Comparison of ENCODE assay signal across 16 cellular contexts in genomic region chr10:100874702-100875483, GRCh38. TPM values are rescaled to one million over a fixed set of nuclear protein-coding genes. Genes with fewer than 3 reads are reported as not detected.
DNase-seq lines count a peak whose midpoint lies in the region; ATAC-seq, FAIRE-seq and TF ChIP-seq lines count a peak whose summit lies in the region.
"Had no signal": no experiment of that assay in that cellular context is flagged by ENCODE, and none has a peak within 500 bp of the region (broad histone marks: within the 10 kb centered on the region; RNA-seq: fewer than 3 reads in every experiment).

No MANE protein-coding gene starts in this region.

- H3K27ac Mint-ChIP-seq in natural killer cell treated with Interleukin-12 subunit alpha and Interleukin-12 subunit beta and Interleukin-15 and Interleukin-18, amount 100 ng/mL, for 72 hours, result no peak overlapping the region
- no peak overlapping the region for H3K27ac Mint-ChIP-seq in natural killer cell
- peak overlapping the region; percentile 35 for H3K27ac Mint-ChIP-seq in neural crest cell (ENCODE audit: unreplicated experiment)
- H3K27ac Mint-ChIP-seq in H9, result no peak overlapping the region
- H3K27ac Mint-ChIP-seq: HFFc6 had no signal

- FAIRE-seq in K562 (lab: Jason Lieb, UNC), result no peak

- no peaks in the 10 kb centered on the region for H3K9me3 ChIP-seq in K562 (replicated peaks; ENCODE audit: control insufficient read depth, insufficient read depth, low read depth, low read length)
- H3K9me3 ChIP-seq in aorta (ENCODE audit: control insufficient read depth, low read length), result no peaks in the 10 kb centered on the region
- H3K9me3 ChIP-seq in H9 (ENCODE audit: control insufficient read depth, low read depth, low read length), result no peaks in the 10 kb centered on the region
- H3K9me3 ChIP-seq: BE2C had no signal

- 1% methylated on average over 10 of the region's 20 CpGs for WGBS in K562 (ENCODE audit: insufficient coverage, low coverage, missing lambda C conversion rate)
- WGBS in aorta, 2 donors, result 70 to 74% methylated on average over 20 of the region's 20 CpGs
- no CpG with 5 or more reads among the region's 20 CpGs for WGBS in H9 (ENCODE audit: extremely low coverage, insufficient read length, low lambda C conversion rate)

- H3K27ac ChIP-seq in K562 (ENCODE audit: extremely low read depth, low read depth, low read length) (no peak overlapping the region), aorta (ENCODE audit: low read depth in 1 of 2, low read length in 2 of 2) (no peak overlapping the region), H9 (ENCODE audit: insufficient read length, low read depth, low read length) (no peak overlapping the region)

- intact Hi-C loops in natural killer cell (cut with micrococcal nuclease), result no loop called here
- intact Hi-C loops in K562 (cut with micrococcal nuclease), result loop anchor here (5.0 to 10.0 kb wide), 3 partner anchors 110 to 530 kb away; partner anchors contain the start of genes SCD and SEC31B
- intact Hi-C loops in aorta (cut with DNase I), result loop anchor here in 1 of 2 donors (10.0 kb wide), 1 partner anchor 310 kb away; no protein-coding TSS in a partner anchor

- TF ChIP-seq EP300 in K562 (IDR thresholded peaks at IDR 0.05; ENCODE audit: low read length), result no peak

- TF ChIP-seq POLR2A in K562 (conservative IDR thresholded peaks at IDR 0.05), result no peak

- no TSS peak for BruUV-seq in K562 (replicated peaks; lab: Mats Ljungman, UMichigan)

- H3K9me1 ChIP-seq in K562 (ENCODE audit: control insufficient read depth, insufficient read depth, low read length), result peaks cover 3% of the 10 kb centered on the region

- no peaks in the 10 kb centered on the region for H3K4me1 Mint-ChIP-seq in natural killer cell treated with Interleukin-12 subunit alpha and Interleukin-12 subunit beta and Interleukin-15 and Interleukin-18, amount 100 ng/mL, for 72 hours (ENCODE audit: low read depth in 2 of 2)
- H3K4me1 Mint-ChIP-seq in natural killer cell (no peaks in the 10 kb centered on the region), neural crest cell (peaks cover 20% of the 10 kb centered on the region), H9 (peaks cover 5 to 55% of the 10 kb centered on the region in 2 experiments)
- H3K4me1 Mint-ChIP-seq: CD4-positive, alpha-beta memory T cell had no signal

- H4K20me1 ChIP-seq in K562 (replicated peaks; ENCODE audit: control insufficient read depth, insufficient read depth, low read length), result peaks cover 10% of the 10 kb centered on the region
- H4K20me1 ChIP-seq in H9 (ENCODE audit: control insufficient read depth, insufficient read depth, insufficient read length), result no peaks in the 10 kb centered on the region

- no peak overlapping the region for H3K18ac ChIP-seq in H9 (ENCODE audit: insufficient read length, low read depth, low read length)

- CTCF ChIA-PET in K562 (lab: Yijun Ruan, JAX; ENCODE audit: low intra/inter-chr PET ratio), result no interaction called here

- ATAC-seq in natural killer cell treated with Interleukin-12 subunit alpha and Interleukin-12 subunit beta and Interleukin-15 and Interleukin-18, amount 100 ng/mL, for 72 hours, result no peak
- ATAC-seq in natural killer cell, result no peak
- ATAC-seq in K562, result no peak
- ATAC-seq in aorta (ENCODE audit: low FRiP score), result no peak

- H2AK5ac ChIP-seq in H9 (ENCODE audit: insufficient read length, low read length), result no peak overlapping the region

- H2BK120ac ChIP-seq in H9 (ENCODE audit: low read depth, low read length, poor library complexity, severe bottlenecking), result no peak overlapping the region

- H3K9ac ChIP-seq in K562 (ENCODE audit: insufficient read depth in 1 of 2, low read depth in 2 of 2, low read length in 2 of 2) (no peak overlapping the region), H9 (ENCODE audit: extremely low read depth, insufficient read length, low read length) (no peak overlapping the region)

- H3K27me3 Mint-ChIP-seq in natural killer cell treated with Interleukin-12 subunit alpha and Interleukin-12 subunit beta and Interleukin-15 and Interleukin-18, amount 100 ng/mL, for 72 hours, result peaks cover 9 to 18% of the 10 kb centered on the region in 2 donors
- H3K27me3 Mint-ChIP-seq in natural killer cell (ENCODE audit: low read depth in 2 of 2), result peaks cover 10 to 11% of the 10 kb centered on the region in 2 donors
- H3K27me3 Mint-ChIP-seq in neural crest cell (ENCODE audit: low read depth), result peaks cover 7% of the 10 kb centered on the region
- H3K27me3 Mint-ChIP-seq in H9 (ENCODE audit: low read depth), result peaks cover 83% of the 10 kb centered on the region

- H4K91ac ChIP-seq in H9 (ENCODE audit: insufficient read length, low read depth, low read length), result no peak overlapping the region

- peaks cover 5 to 31% of the 10 kb centered on the region in 2 experiments; a peak in 4 of 5 replicates for H3K27me3 ChIP-seq in K562 (ENCODE audit: control insufficient read depth in 2 of 2, insufficient read depth in 2 of 2, low read length in 2 of 2)
- no peaks in the 10 kb centered on the region for H3K27me3 ChIP-seq in aorta (ENCODE audit: control insufficient read depth in 1 of 2, insufficient read depth in 2 of 2, low read length in 1 of 2)
- H3K27me3 ChIP-seq in H9 (ENCODE audit: insufficient read depth, low read length), result no peaks in the 10 kb centered on the region; the same call in 1 of the 2 replicates
- H3K27me3 ChIP-seq: BE2C had no signal

- no peak overlapping the region for H3K4me3 Mint-ChIP-seq in natural killer cell treated with Interleukin-12 subunit alpha and Interleukin-12 subunit beta and Interleukin-15 and Interleukin-18, amount 100 ng/mL, for 72 hours
- H3K4me3 Mint-ChIP-seq in natural killer cell (no peak overlapping the region), neural crest cell (no peak overlapping the region), H9 (no peak overlapping the region)
- H3K4me3 Mint-ChIP-seq: CD4-positive, alpha-beta memory T cell; HFFc6 had no signal

- no peaks in the 10 kb centered on the region for H3K23me2 ChIP-seq in H9 (ENCODE audit: insufficient read length, low read depth, low read length, poor library complexity, severe bottlenecking)

- H2BK12ac ChIP-seq in H9 (ENCODE audit: insufficient read length, low read depth, low read length), result no peak overlapping the region

- no peaks in the 10 kb centered on the region for H3K9me3 Mint-ChIP-seq in natural killer cell treated with Interleukin-12 subunit alpha and Interleukin-12 subunit beta and Interleukin-15 and Interleukin-18, amount 100 ng/mL, for 72 hours
- no peaks in the 10 kb centered on the region for H3K9me3 Mint-ChIP-seq in natural killer cell
- H3K9me3 Mint-ChIP-seq in neural crest cell, result no peaks in the 10 kb centered on the region
- H3K9me3 Mint-ChIP-seq in H9, result no peaks in the 10 kb centered on the region; a peak in 1 of 5 replicates
- H3K9me3 Mint-ChIP-seq: CD4-positive, alpha-beta memory T cell; HFFc6 had no signal

- H3K36me3 ChIP-seq in K562 (ENCODE audit: control insufficient read depth, insufficient read depth, low read length), result no peaks in the 10 kb centered on the region
- no peaks in the 10 kb centered on the region for H3K36me3 ChIP-seq in aorta (ENCODE audit: control insufficient read depth in 1 of 2, insufficient read depth in 2 of 2, low read length in 1 of 2)
- H3K36me3 ChIP-seq: BE2C had no signal

- no peak overlapping the region for H2BK15ac ChIP-seq in H9 (ENCODE audit: low read depth, low read length)

- no peak overlapping the region for H3K23ac ChIP-seq in H9 (ENCODE audit: insufficient read length, low read depth, low read length)

- peak; percentile 16 for DNase-seq in natural killer cell treated with Interleukin-12 subunit alpha and Interleukin-12 subunit beta and Interleukin-15 and Interleukin-18, amount 100 ng/mL, for 72 hours (ENCODE audit: low spot score)
- DNase-seq in natural killer cell, result no peak
- no peak for DNase-seq in K562 (ENCODE audit: extremely low read depth in 1 of 4, low spot score in 3 of 4)
- no peak for DNase-seq in neural crest cell (ENCODE audit: low read depth, low spot score)
- DNase-seq in aorta, result peak; percentile 11 to 49
- no peak for DNase-seq in NCI-H1930 (lab: John Stamatoyannopoulos, UW)
- DNase-seq in SIG-M5 (lab: John Stamatoyannopoulos, UW), result no peak
- DNase-seq in H9, result no peak
- DNase-seq: BE2C; C1 segment of cervical spinal cord; CD4-positive, alpha-beta memory T cell; DMS153; DMS79; GF-D8; HCEC 1CT; HFFc6 had no signal

- no peak overlapping the region for H4K5ac ChIP-seq in H9 (ENCODE audit: insufficient read length, low read depth, low read length)

- H2AFZ ChIP-seq in K562 (ENCODE audit: low read depth, low read length), result no peak overlapping the region
- no peak overlapping the region for H2AFZ ChIP-seq in H9 (ENCODE audit: low read length)

- H2BK20ac ChIP-seq in H9 (ENCODE audit: low read depth, low read length, poor library complexity, severe bottlenecking), result no peak overlapping the region

- H3K4me3 ChIP-seq in K562 (no peak overlapping the region), aorta (ENCODE audit: low read length in 2 of 2) (no peak overlapping the region)

- peaks cover 0 to 2% of the 10 kb centered on the region in 2 experiments; a peak in 1 of 5 replicates for H3K4me1 ChIP-seq in K562 (replicated peaks in 1 of 2; ENCODE audit: control insufficient read depth in 2 of 2, insufficient read depth in 2 of 2, low read length in 2 of 2)
- H3K4me1 ChIP-seq in aorta (ENCODE audit: control insufficient read depth in 1 of 2, insufficient read depth in 2 of 2, low read length in 2 of 2), result no peaks in the 10 kb centered on the region
- no peaks in the 10 kb centered on the region for H3K4me1 ChIP-seq in H9 (ENCODE audit: insufficient read depth, low read length)

- POLR2A ChIA-PET in K562 (lab: Yijun Ruan, JAX), result no interaction called here

- H3K36me3 Mint-ChIP-seq in natural killer cell treated with Interleukin-12 subunit alpha and Interleukin-12 subunit beta and Interleukin-15 and Interleukin-18, amount 100 ng/mL, for 72 hours, result no peaks in the 10 kb centered on the region
- H3K36me3 Mint-ChIP-seq in natural killer cell (no peaks in the 10 kb centered on the region), neural crest cell (ENCODE audit: low read depth) (no peaks in the 10 kb centered on the region), H9 (ENCODE audit: insufficient read depth in 1 of 3, low read depth in 3 of 3) (no peaks in the 10 kb centered on the region)
- H3K36me3 Mint-ChIP-seq: CD4-positive, alpha-beta memory T cell had no signal

- H4K8ac ChIP-seq in H9 (replicated peaks; ENCODE audit: insufficient read length, low read depth, low read length), result no peak overlapping the region

- no peak for TF ChIP-seq RAD21 in K562 (CRISPR knock-in tag; conservative IDR thresholded peaks at IDR 0.05 in 1 of 2, IDR thresholded peaks at IDR 0.05 in 1 of 2)

- H2BK5ac ChIP-seq in H9 (ENCODE audit: insufficient read length, low read length), result no peak overlapping the region

- H3K14ac ChIP-seq in H9 (ENCODE audit: insufficient read depth, low read length), result no peak overlapping the region

- H3K4ac ChIP-seq in H9 (ENCODE audit: low read depth, low read length), result no peak overlapping the region

- in situ Hi-C loops in K562 (cut with MboI), result loop anchor here (10.0 to 25.0 kb wide), 3 partner anchors 313 to 538 kb away; partner anchors contain the start of genes PKD2L1 and SCD

- no peaks in the 10 kb centered on the region for H3K79me2 ChIP-seq in K562 (ENCODE audit: control insufficient read depth, insufficient read depth, low read length)
- H3K79me2 ChIP-seq in H9 (ENCODE audit: insufficient read depth, low read length), result no peaks in the 10 kb centered on the region

- no peak overlapping the region for H3K56ac ChIP-seq in H9 (ENCODE audit: insufficient read length, low read depth, low read length)

- no peaks in the 10 kb centered on the region for H3K79me1 ChIP-seq in H9 (ENCODE audit: insufficient read depth, low read depth, low read length, poor library complexity, severe bottlenecking)

- H3T11ph ChIP-seq in H9 (ENCODE audit: low read length), result no peak overlapping the region

- no peak for TF ChIP-seq CTCF in natural killer cell (IDR thresholded peaks at IDR 0.05)
- no peak for TF ChIP-seq CTCF in K562 (IDR thresholded peaks at IDR 0.05 in 2 of 3, conservative IDR thresholded peaks at IDR 0.05 in 1 of 3; ENCODE audit: insufficient read depth in 2 of 3, low read depth in 1 of 3, low read length in 3 of 3)
- no peak for TF ChIP-seq CTCF in neural crest cell (conservative IDR thresholded peaks at IDR 0.05)
- TF ChIP-seq CTCF in H9 (conservative IDR thresholded peaks at IDR 0.05), result no peak

- H3K4me2 ChIP-seq in K562 (ENCODE audit: insufficient read depth, low read length), result no peak overlapping the region
- H3K4me2 ChIP-seq in H9 (ENCODE audit: insufficient read depth, insufficient read length, low read length), result no peak overlapping the region

RNA-seq across cellular contexts. Expression of gene SLF2, which starts 37.9 kb away (rescaled TPM):
- 10 to 100 TPM; 27.8 to 44.3 TPM for total RNA-seq in natural killer cell treated with Interleukin-12 subunit alpha and Interleukin-12 subunit beta and Interleukin-15 and Interleukin-18, amount 100 ng/mL, for 72 hours
- total RNA-seq in natural killer cell (10 to 100 TPM; 24.2 to 35.4 (median 30.9) TPM), K562 (2014; rRNA removed) (7.8 and 8.8 TPM in 2 replicates), K562 (2014; rRNA removed; fragmentation: Illumina TruSeq; extraction: Trizol) (13.8 and 13.9 TPM in 2 replicates), K562 (2015; rRNA removed; fragmentation: Illumina TruSeq; extraction: Trizol) (17.6 and 18.4 TPM in 2 replicates), K562 (2021) (9.2 and 11.3 TPM in 2 replicates), neural crest cell (39.6 and 40.6 TPM in 2 replicates), aorta (10 to 100 TPM; 20.3 to 38.3 TPM), H9 (2021) (20.9 and 23.1 TPM in 2 replicates)
- total RNA-seq in K562 (2011; cell fraction: chromatin; rRNA removed; ENCODE audit: low replicate concordance), result 19.8 and 53.8 TPM in 2 replicates
- 21.0 and 23.3 TPM in 2 replicates for total RNA-seq in K562 (2011; cell fraction: nucleolus; rRNA removed)
- total RNA-seq in K562 (2011; cell fraction: nucleoplasm; rRNA removed), result 30.5 and 45.8 TPM in 2 replicates
- polyA plus RNA-seq in K562 (2011; rRNA removed) (6.7 and 7.1 TPM in 2 replicates), K562 (2014; fragmentation: Illumina TruSeq; extraction: Trizol) (4.9 and 6.1 TPM in 2 replicates), K562 (2014; fragmentation: Nextera tagmentation; extraction: Ambion mirVana) (1 to 10 TPM; 1.7 to 1.8 TPM), K562 (2014; rRNA removed) (7.9 and 8.6 TPM in 2 replicates), aorta (10 to 100 TPM in 1 of 2 donors, 1 to 10 TPM in 1; 5.6 to 13.2 TPM)
- 2.6 and 3.9 TPM in 2 replicates for polyA plus RNA-seq in K562 (2011; cell fraction: cytosol; rRNA removed)
- polyA plus RNA-seq in K562 (2011; cell fraction: nucleus; rRNA removed), result 9.7 and 10.6 TPM in 2 replicates
- 6.6 and 11.2 TPM in 2 replicates for polyA plus RNA-seq in K562 (2012)
- 13.3 and 19.4 TPM in 2 replicates for polyA minus RNA-seq in K562 (2011; rRNA and poly(A)+ RNA removed)
- 6.1 and 7.0 TPM in 2 replicates for polyA minus RNA-seq in K562 (2011; cell fraction: cytosol; rRNA and poly(A)+ RNA removed)
- 25.6 and 47.8 TPM in 2 replicates for polyA minus RNA-seq in K562 (2011; cell fraction: nucleus; rRNA and poly(A)+ RNA removed)

Comparison
In these comparisons a context has a peak if more than half of its experiments do, and no peak if none do; other contexts are left out.
1. DNase-seq: peak in natural killer cell treated with Interleukin-12 subunit alpha and Interleukin-12 subunit beta and Interleukin-15 and Interleukin-18, amount 100 ng/mL, for 72 hours (single experiment) and aorta (2 of 2); none in natural killer cell (single experiment), K562 (0 of 4), neural crest cell (single experiment), NCI-H1930 (0 of 2), SIG-M5 (single experiment) and H9 (single experiment).